23 cellular contexts compared by ENCODE assay signal in the genomic region with DNA sequence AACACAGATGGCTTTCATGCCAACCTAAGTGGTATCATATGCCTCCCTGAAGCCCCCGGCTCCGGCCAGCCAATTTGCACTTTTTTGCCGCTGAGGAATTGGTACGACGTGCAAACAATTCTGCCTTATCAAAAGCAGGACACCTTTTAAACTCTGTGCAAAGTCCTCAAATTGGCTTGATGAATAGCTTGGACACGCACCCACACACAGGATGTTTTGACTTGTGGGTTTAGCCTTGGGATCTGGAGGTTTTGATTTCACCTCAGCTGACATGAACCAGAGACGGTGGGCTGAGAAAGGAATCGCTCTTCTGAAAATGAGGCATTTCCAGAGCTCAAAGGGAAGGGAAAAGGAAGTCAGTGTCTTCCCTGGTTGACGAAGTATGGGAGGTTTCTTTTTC.
DNase-seq lines count a peak whose midpoint lies in the region; ATAC-seq, FAIRE-seq and TF ChIP-seq lines count a peak whose summit lies in the region.
"Had no signal": no experiment of that assay in that cellular context is flagged by ENCODE, and none has a peak within 500 bp of the region (broad histone marks: within the 10 kb centered on the region; RNA-seq: fewer than 3 reads in every experiment).

No MANE protein-coding gene starts in this region.

- H4K8ac ChIP-seq in H1 (ENCODE audit: extremely low read depth, insufficient read depth, low read length), result no peak overlapping the region

- H3K23ac ChIP-seq in H1 (ENCODE audit: insufficient read length), result no peak overlapping the region

- TF ChIP-seq POLR2A in H1 (IDR thresholded peaks at IDR 0.05; ENCODE audit: control extremely low read depth in 1 of 2, low read depth in 2 of 2, low read length in 2 of 2), result no peak

- DNase-seq in A172 (ENCODE audit: low spot score) (peak; percentile 42), H4 (ENCODE audit: low spot score) (peak; percentile 62), H1 (ENCODE audit: low read depth in 1 of 2, low spot score in 2 of 2) (no peak), osteoblast (ENCODE audit: insufficient read length, low spot score, missing footprints) (peak; percentile 75), left lobe of liver (ENCODE audit: low spot score) (no peak)
- DNase-seq in activated CD4-positive, alpha-beta T cell treated with anti-CD3 and anti-CD28 coated beads, Interleukin-2, amount 50 U/mL, for 1 hour, result no peak
- DNase-seq: 8988T, DMS53, KBM-7, MM.1S, NCI-H1092, NCI-H1436, NCI-H187 treated with DMSO at 0.1 percent for 48 hours, NCI-H226, NCI-H510A treated with DMSO at 0.1 percent for 48 hours, NCI-H748 treated with DMSO at 0.1 percent for 48 hours, PC-9, SIG-M5 had no signal

- no peak overlapping the region for H4K91ac ChIP-seq in H1 (replicated peaks; ENCODE audit: insufficient read length, low read length)

- no peak for TF ChIP-seq RAD21 in H1 (IDR thresholded peaks at IDR 0.05 in 1 of 2, conservative IDR thresholded peaks at IDR 0.05 in 1 of 2; ENCODE audit: low read depth in 2 of 2, low read length in 2 of 2)

- peak overlapping the region; percentile 19; the same call in 1 of the 2 replicates for H3K18ac ChIP-seq in H1 (ENCODE audit: extremely low read depth, low read length)

- no peak for TF ChIP-seq CTCF in H1 (IDR thresholded peaks at IDR 0.05; ENCODE audit: control extremely low read depth in 1 of 3, insufficient read depth in 1 of 3, low read depth in 1 of 3, low read length in 3 of 3)
- no peak for TF ChIP-seq CTCF in osteoblast (IDR thresholded peaks at IDR 0.05; ENCODE audit: extremely low read depth, low read depth, low read length)

- no peak for FAIRE-seq in H1 (lab: Jason Lieb, UNC)
- FAIRE-seq: D721Med had no signal

- WGBS in H1 (ENCODE audit: extremely low coverage in 1 of 2, insufficient coverage in 1 of 2, insufficient read length in 1 of 2, insufficient replicate concordance in 2 of 2, low coverage in 1 of 2, low lambda C conversion rate in 2 of 2, missing lambda C conversion rate in 1 of 2), 2 experiments, result 92% methylated on average over 9 of the region's 9 CpGs; no CpG with 5 or more reads in 1 of the 2 experiments

- H3K4ac ChIP-seq in H1 (replicated peaks; ENCODE audit: insufficient read length, low read depth, low read length), result no peak overlapping the region

- H3K4me1 ChIP-seq in H1 (replicated peaks in 1 of 4; ENCODE audit: control insufficient read depth in 3 of 4, insufficient read depth in 4 of 4, low read length in 3 of 4), result no peaks in the 10 kb centered on the region
- H3K4me1 ChIP-seq in osteoblast (ENCODE audit: insufficient read depth, low read length), result no peaks in the 10 kb centered on the region

- H2BK5ac ChIP-seq in H1 (ENCODE audit: low read depth, low read length), result no peak overlapping the region

- POLR2A ChIA-PET in H1 (lab: Charles Lee; ENCODE audit: partially characterized antibody), result no interaction called here

- no peak overlapping the region; the same call in 1 of the 2 replicates for H2BK12ac ChIP-seq in H1 (ENCODE audit: low read depth, low read length)

- H3K27ac ChIP-seq in H1 (ENCODE audit: low read depth, low read length) (no peak overlapping the region), osteoblast (ENCODE audit: low read depth, low read length) (no peak overlapping the region)
- H3K27ac ChIP-seq: PC-9 had no signal

- H2AFZ ChIP-seq in H1 (ENCODE audit: low read length) (0 out of 2 replicates have a peak overlapping the region, but pooled peaks have one; percentile 9), osteoblast (ENCODE audit: low read length) (no peak overlapping the region)
- H2AFZ ChIP-seq: GM23338, PC-9 had no signal

- H3K79me1 ChIP-seq in H1 (ENCODE audit: low read depth, low read length), result no peaks in the 10 kb centered on the region

- no peak overlapping the region for H2BK120ac ChIP-seq in H1 (replicated peaks; ENCODE audit: low read depth, low read length)

- H3K4me2 ChIP-seq in H1 (ENCODE audit: insufficient read depth in 1 of 2, low read depth in 2 of 2, low read length in 2 of 2) (no peak overlapping the region), osteoblast (ENCODE audit: insufficient read depth, low read length) (peak overlapping the region; percentile 16)
- H3K4me2 ChIP-seq: GM23338, PC-9 had no signal

- H4K20me1 ChIP-seq in H1 (replicated peaks in 1 of 2; ENCODE audit: control insufficient read depth in 1 of 2, insufficient read depth in 2 of 2, low read length in 2 of 2), result no peaks in the 10 kb centered on the region
- H4K20me1 ChIP-seq in osteoblast (ENCODE audit: insufficient read depth, low read length), result no peaks in the 10 kb centered on the region

- CTCF ChIA-PET in H1 (lab: Charles Lee; ENCODE audit: partially characterized antibody), result no interaction called here

- no peak overlapping the region for H3K14ac ChIP-seq in H1 (ENCODE audit: insufficient read length)

- no peak overlapping the region for H3K9ac ChIP-seq in H1 (replicated peaks in 1 of 4; ENCODE audit: extremely low read depth in 1 of 4, low read depth in 3 of 4, low read length in 3 of 4)

- H2BK15ac ChIP-seq in H1 (ENCODE audit: low read length), result no peak overlapping the region; the same call in 1 of the 2 replicates

- peak overlapping the region; percentile 61; the same call in 1 of the 2 replicates for H2BK20ac ChIP-seq in H1 (ENCODE audit: low read length)

- no peaks in the 10 kb centered on the region for H3K9me3 ChIP-seq in H1 (ENCODE audit: insufficient read depth in 2 of 2, low read depth in 1 of 2, low read length in 1 of 2)
- no peaks in the 10 kb centered on the region for H3K9me3 ChIP-seq in osteoblast (ENCODE audit: low read depth, low read length)

- H3K79me2 ChIP-seq in H1 (ENCODE audit: control insufficient read depth in 1 of 2, insufficient read depth in 2 of 2, low read length in 2 of 2), result no peaks in the 10 kb centered on the region
- no peaks in the 10 kb centered on the region for H3K79me2 ChIP-seq in osteoblast (ENCODE audit: insufficient read depth, low read length)

- TF ChIP-seq EP300 in H1 (IDR thresholded peaks at IDR 0.05; ENCODE audit: borderline replicate concordance in 1 of 2, low read depth in 2 of 2, low read length in 2 of 2), result no peak

- H3K27me3 ChIP-seq in H1 (replicated peaks in 1 of 4; ENCODE audit: control insufficient read depth in 3 of 4, extremely low read depth in 1 of 4, insufficient read depth in 3 of 4, low read length in 3 of 4), result peaks cover 0 to 4% (median 0%) of the 10 kb centered on the region in 4 experiments; a peak in 2 of 7 replicates
- no peaks in the 10 kb centered on the region for H3K27me3 ChIP-seq in osteoblast (ENCODE audit: insufficient read depth, low read length)

- H3K23me2 ChIP-seq in H1 (ENCODE audit: low read depth, low read length), result 0 out of 2 replicates have a peak, but pooled peaks cover 2% of the 10 kb centered on the region

- ATAC-seq in GM18517 (IDR thresholded peaks at IDR 0.05; ENCODE audit: unreplicated experiment), result no peak
- ATAC-seq in left lobe of liver, result no peak
- ATAC-seq: GM23338, HCT116, SK-N-SH treated with all-trans-retinoic acid at 6 μM for 48 hours had no signal

- no peak overlapping the region for H4K5ac ChIP-seq in H1 (ENCODE audit: insufficient read length, low read depth, low read length)

- H3K4me3 ChIP-seq in H1 (ENCODE audit: extremely low read depth in 1 of 4, insufficient read depth in 2 of 4, low read depth in 3 of 4, low read length in 4 of 4) (no peak overlapping the region), osteoblast (ENCODE audit: insufficient read depth, low read length) (no peak overlapping the region)
- H3K4me3 ChIP-seq: GM23338, PC-9 had no signal

- no peaks in the 10 kb centered on the region for H3K36me3 ChIP-seq in H1 (ENCODE audit: control insufficient read depth in 2 of 4, insufficient read depth in 4 of 4, low read length in 3 of 4)
- no peaks in the 10 kb centered on the region for H3K36me3 ChIP-seq in osteoblast (ENCODE audit: insufficient read depth, low read length)

- peak overlapping the region; percentile 82; the same call in 1 of the 2 replicates for H2AK5ac ChIP-seq in H1 (ENCODE audit: low read depth, low read length)

- H3K56ac ChIP-seq in H1 (replicated peaks; ENCODE audit: insufficient read length, low read depth, low read length), result no peak overlapping the region

TF ChIP-seq in H1, 55 proteins besides CTCF, POLR2A, EP300 and RAD21 (continues in another document):
- TF ChIP-seq HDAC6 (IDR thresholded peaks at IDR 0.05; ENCODE audit: low read depth, low read length) (no peak), RBBP5 (IDR thresholded peaks at IDR 0.05; ENCODE audit: borderline replicate concordance, low read depth, low read length) (no peak), SAP30 (IDR thresholded peaks at IDR 0.05; ENCODE audit: insufficient read depth, insufficient replicate concordance, low read length) (no peak), GABPA (IDR thresholded peaks at IDR 0.05; ENCODE audit: borderline replicate concordance, insufficient read depth, low read length) (no peak), SUZ12 (IDR thresholded peaks at IDR 0.05; ENCODE audit: low read length) (no peak), SIN3A (conservative IDR thresholded peaks at IDR 0.05 in 1 of 2, IDR thresholded peaks at IDR 0.05 in 1 of 2; ENCODE audit: low read depth in 1 of 2, low read length in 2 of 2) (no peak), PHF8 (conservative IDR thresholded peaks at IDR 0.05; ENCODE audit: low read depth, low read length) (no peak), CTBP2 (IDR thresholded peaks at IDR 0.05; ENCODE audit: borderline replicate concordance, insufficient read depth, insufficient read length, low read length) (no peak), BCL11A (IDR thresholded peaks at IDR 0.05; ENCODE audit: low read depth in 2 of 2, low read length in 2 of 2) (no peak), BRCA1 (IDR thresholded peaks at IDR 0.05; ENCODE audit: low read depth, low read length) (no peak)
- TF ChIP-seq, protein P1, sequence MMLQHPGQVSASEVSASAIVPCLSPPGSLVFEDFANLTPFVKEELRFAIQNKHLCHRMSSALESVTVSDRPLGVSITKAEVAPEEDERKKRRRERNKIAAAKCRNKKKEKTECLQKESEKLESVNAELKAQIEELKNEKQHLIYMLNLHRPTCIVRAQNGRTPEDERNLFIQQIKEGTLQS (IDR thresholded peaks at IDR 0.05; ENCODE audit: insufficient read depth, low read depth, low read length), result no peak

Comparison
In these comparisons a context has a peak if more than half of its experiments do, and no peak if none do; other contexts are left out.
1. DNase-seq: peak in A172 (single experiment), H4 (single experiment) and osteoblast (single experiment); none in H1 (0 of 2), left lobe of liver (single experiment) and activated CD4-positive, alpha-beta T cell treated with anti-CD3 and anti-CD28 coated beads, Interleukin-2, amount 50 U/mL, for 1 hour (single experiment).